In genomic region chr7:24728503-24729364, GRCh38 we compare ENCODE assay signal across 9 cellular contexts. TPM values are rescaled to one million over a fixed set of nuclear protein-coding genes. Genes with fewer than 3 reads are reported as not detected.
DNase-seq lines count a peak whose midpoint lies in the region; ATAC-seq and TF ChIP-seq lines count a peak whose summit lies in the region.
"Had no signal": no experiment of that assay in that cellular context is flagged by ENCODE, and none has a peak within 500 bp of the region (broad histone marks: within the 10 kb centered on the region; RNA-seq: fewer than 3 reads in every experiment).

No MANE protein-coding gene starts in this region.

- peaks cover 7 to 22% of the 10 kb centered on the region in 2 donors for H3K27me3 Mint-ChIP-seq in stimulated activated naive B cell treated with anti-CD40 and anti-IgM and Interleukin-4, amounts not matched to agents 10 μg/mL and 1 μg/mL and 100 μg/mL, for 72 hours

- H3K27me3 ChIP-seq in A673 (replicated peaks; ENCODE audit: insufficient read depth, low read depth, low read length, poor library complexity) = no peaks in the 10 kb centered on the region
- H3K27me3 ChIP-seq: breast epithelium had no signal

- no TSS peak for BruUV-seq in A673 (replicated peaks; lab: Mats Ljungman, UMichigan)

- no peak overlapping the region for H3K4me3 Mint-ChIP-seq in stimulated activated naive B cell treated with anti-CD40 and anti-IgM and Interleukin-4, amounts not matched to agents 10 μg/mL and 1 μg/mL and 100 μg/mL, for 72 hours

- peaks cover 8 to 26% of the 10 kb centered on the region in 2 donors for H3K36me3 Mint-ChIP-seq in stimulated activated naive B cell treated with anti-CD40 and anti-IgM and Interleukin-4, amounts not matched to agents 10 μg/mL and 1 μg/mL and 100 μg/mL, for 72 hours

- TF ChIP-seq CTCF in retinal pigment epithelial cell (conservative IDR thresholded peaks at IDR 0.05; ENCODE audit: low read depth, low read length) = no peak
- no peak for TF ChIP-seq CTCF in A673 (conservative IDR thresholded peaks at IDR 0.05; ENCODE audit: low read depth, low read length)

- H3K4me1 Mint-ChIP-seq in stimulated activated naive B cell treated with anti-CD40 and anti-IgM and Interleukin-4, amounts not matched to agents 10 μg/mL and 1 μg/mL and 100 μg/mL, for 72 hours = peaks cover 32 to 36% of the 10 kb centered on the region in 2 donors

- POLR2A ChIA-PET in A673 (lab: Charles Lee; ENCODE audit: low non-redundant PET) = no interaction called here

- H3K36me3 ChIP-seq in KOPT-K1 (ENCODE audit: insufficient read depth, low read length) (no peaks in the 10 kb centered on the region), A673 (ENCODE audit: insufficient read depth, low read length, poor library complexity, severe bottlenecking) (no peaks in the 10 kb centered on the region)
- H3K36me3 ChIP-seq: breast epithelium had no signal

- intact Hi-C loops in A673 (cut with micrococcal nuclease; ENCODE audit: unreplicated experiment) = loop anchor here (10.0 kb wide), 1 partner anchor 864 kb away; no protein-coding TSS in a partner anchor

- H3K27ac Mint-ChIP-seq in stimulated activated naive B cell treated with anti-CD40 and anti-IgM and Interleukin-4, amounts not matched to agents 10 μg/mL and 1 μg/mL and 100 μg/mL, for 72 hours = no peak overlapping the region

- H3K4me3 ChIP-seq in retinal pigment epithelial cell (ENCODE audit: low read length) (no peak overlapping the region), A673 (ENCODE audit: low read depth, low read length, poor library complexity, severe bottlenecking) (no peak overlapping the region)

- H3K4me1 ChIP-seq in A673 (ENCODE audit: insufficient read depth, low read length, poor library complexity, severe bottlenecking) = peaks cover 9% of the 10 kb centered on the region
- H3K4me1 ChIP-seq: breast epithelium had no signal

- peaks cover 5 to 8% of the 10 kb centered on the region in 2 donors for H3K9me3 Mint-ChIP-seq in stimulated activated naive B cell treated with anti-CD40 and anti-IgM and Interleukin-4, amounts not matched to agents 10 μg/mL and 1 μg/mL and 100 μg/mL, for 72 hours

- no peaks in the 10 kb centered on the region for H3K9me3 ChIP-seq in KOPT-K1 (ENCODE audit: insufficient read depth, low read length, poor library complexity, severe bottlenecking)
- H3K9me3 ChIP-seq in A673 (ENCODE audit: low read depth, low read length, poor library complexity, severe bottlenecking) = no peaks in the 10 kb centered on the region
- H3K9me3 ChIP-seq: breast epithelium had no signal

- DNase-seq in retinal pigment epithelial cell (ENCODE audit: low read depth) = peak; percentile 38
- no peak for DNase-seq in activated gamma-delta T cell treated with Interleukin-2 at 50 U/mL for 16 hours
- DNase-seq in GF-D8 (lab: John Stamatoyannopoulos, UW) = no peak
- no peak for DNase-seq in A673 (ENCODE audit: low spot score)
- DNase-seq in stimulated activated naive B cell treated with anti-CD40 and anti-IgM and Interleukin-4, amounts not matched to agents 10 μg/mL and 1 μg/mL and 100 μg/mL, for 72 hours = no peak

- H3K27ac ChIP-seq in KOPT-K1 (ENCODE audit: low read depth, low read length, poor library complexity, severe bottlenecking) (peak overlapping the region; percentile 1), cingulate gyrus (ENCODE audit: low read depth, low read length) (peak overlapping the region; percentile 21), A673 (ENCODE audit: low read depth, low read length, poor library complexity, severe bottlenecking) (no peak overlapping the region)

- CTCF ChIA-PET in A673 (lab: Charles Lee) = no interaction called here

- ATAC-seq in GM18907 (IDR thresholded peaks at IDR 0.05; ENCODE audit: unreplicated experiment) = peak; percentile 41
- no peak for ATAC-seq in stimulated activated naive B cell treated with anti-CD40 and anti-IgM and Interleukin-4, amounts not matched to agents 10 μg/mL and 1 μg/mL and 100 μg/mL, for 72 hours (replicated peaks)

RNA-seq across cellular contexts. Expression of gene GSDME, which starts 28.5 kb away (rescaled TPM):
- 0.77 and 3.0 TPM in 2 replicates for total RNA-seq in A673 (2021)
